In the genomic region with DNA sequence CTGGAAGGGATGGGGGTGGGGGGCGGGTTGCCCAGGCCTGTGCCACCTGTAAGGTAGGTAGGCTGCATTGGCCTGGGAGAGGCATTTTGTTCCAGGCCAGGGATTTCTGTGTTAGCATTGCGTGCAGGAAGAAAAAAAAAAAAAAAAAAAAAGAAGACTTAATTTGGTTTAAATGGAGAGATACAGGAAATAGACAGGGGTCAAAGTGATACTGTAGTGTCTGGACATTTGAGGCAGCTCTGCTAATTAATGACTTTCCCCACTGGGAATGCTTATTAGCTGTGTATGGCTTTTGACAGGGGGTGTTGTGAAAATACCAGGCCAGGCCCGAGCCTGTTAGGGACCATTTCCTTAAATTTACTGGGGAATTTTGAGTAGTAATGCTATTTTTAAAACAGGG, we compare ENCODE assay signal across 9 cellular contexts. TPM values are rescaled to one million over a fixed set of nuclear protein-coding genes. Genes with fewer than 3 reads are reported as not detected.
DNase-seq lines count a peak whose midpoint lies in the region; ATAC-seq, FAIRE-seq and TF ChIP-seq lines count a peak whose summit lies in the region.
"Had no signal": no experiment of that assay in that cellular context is flagged by ENCODE, and none has a peak within 500 bp of the region (broad histone marks: within the 10 kb centered on the region; RNA-seq: fewer than 3 reads in every experiment).

No MANE protein-coding gene starts in this region.

- H2AFZ ChIP-seq in keratinocyte (ENCODE audit: control insufficient read depth, low read length), result no peak overlapping the region

- peaks cover 35% of the 10 kb centered on the region for H3K4me1 Mint-ChIP-seq in activated CD4-positive, alpha-beta T cell treated with anti-CD3 and anti-CD28 coated beads, Interleukin-2, amount 10 ng/mL, durations not matched to agents 24 days and 14 days
- H3K4me1 Mint-ChIP-seq in activated CD8-positive, alpha-beta T cell treated with anti-CD3 and anti-CD28 coated beads, Interleukin-2, amount 10 ng/mL, durations not matched to agents 7 days and 5 days (ENCODE audit: low read depth), result peaks cover 50% of the 10 kb centered on the region

- H3K79me2 ChIP-seq in keratinocyte (ENCODE audit: control insufficient read depth, insufficient read depth, low read length), result peaks cover 54% of the 10 kb centered on the region

- peak overlapping the region; percentile 81 for H3K27ac ChIP-seq in keratinocyte (ENCODE audit: control insufficient read depth, insufficient read depth, low read length)
- peak overlapping the region; percentile 79 to 91 for H3K27ac ChIP-seq in testis

- CTCF ChIA-PET in activated CD8-positive, alpha-beta T cell treated with anti-CD3 and anti-CD28 coated beads, Interleukin-2, amount 10 ng/mL, durations not matched to agents 7 days and 5 days (lab: Charles Lee), result interaction anchor here (1.0 kb wide), 1 partner anchor 24 kb away, joined by 3 read pairs; a partner anchor contains a TSS

- no peak for TF ChIP-seq POLR2A in testis (IDR thresholded peaks at IDR 0.05)

- H3K4me1 ChIP-seq in keratinocyte (ENCODE audit: control insufficient read depth, extremely low read depth, insufficient read depth, low read length) (peaks cover 45% of the 10 kb centered on the region), testis (peaks cover 14% of the 10 kb centered on the region)

- H3K4me3 ChIP-seq in keratinocyte (ENCODE audit: control insufficient read depth in 2 of 3, extremely low read depth in 1 of 3, insufficient read depth in 2 of 3, low read depth in 1 of 3, low read length in 3 of 3), result peak overlapping the region; percentile 64 to 88 (median 84)
- peak overlapping the region; percentile 86 to 99 for H3K4me3 ChIP-seq in testis

- H3K27ac Mint-ChIP-seq in activated CD4-positive, alpha-beta T cell treated with anti-CD3 and anti-CD28 coated beads, Interleukin-2, amount 10 ng/mL, durations not matched to agents 24 days and 14 days, result no peak overlapping the region
- peak overlapping the region; percentile 69 for H3K27ac Mint-ChIP-seq in activated CD8-positive, alpha-beta T cell treated with anti-CD3 and anti-CD28 coated beads, Interleukin-2, amount 10 ng/mL, durations not matched to agents 7 days and 5 days

- no peak for DNase-seq in activated CD4-positive, alpha-beta T cell treated with anti-CD3 and anti-CD28 coated beads, Interleukin-2, amount 10 ng/mL, durations not matched to agents 24 days and 14 days
- DNase-seq in activated CD4-positive, alpha-beta T cell treated with anti-CD3 and anti-CD28 coated beads for 48 hours, result no peak
- DNase-seq in activated CD8-positive, alpha-beta T cell treated with anti-CD3 and anti-CD28 coated beads, Interleukin-2, amount 10 ng/mL, durations not matched to agents 7 days and 5 days, result no peak
- DNase-seq in keratinocyte (ENCODE audit: low read depth, low spot score) (no peak), testis (no peak), NCI-H2107 treated with DMSO at 0.1 percent for 48 hours (lab: John Stamatoyannopoulos, UW; ENCODE audit: unreplicated experiment) (no peak)
- DNase-seq in activated CD4-positive, alpha-beta T cell treated with anti-CD3 and anti-CD28 coated beads for 4 hours, result no peak

- intact Hi-C loops in activated CD4-positive, alpha-beta T cell treated with anti-CD3 and anti-CD28 coated beads, Interleukin-2, amount 10 ng/mL, durations not matched to agents 24 days and 14 days (cut with micrococcal nuclease), result loop anchor here (5.0 kb wide), 1 partner anchor 34 kb away; no protein-coding TSS in a partner anchor
- intact Hi-C loops in testis (cut with DNase I; ENCODE audit: low total_unique reads), result no loop called here

- no peak for FAIRE-seq in keratinocyte (lab: Jason Lieb, UNC)
- FAIRE-seq: G401.6 had no signal

- peak overlapping the region; percentile 81 for H3K4me2 ChIP-seq in keratinocyte (ENCODE audit: control insufficient read depth, extremely low read depth, insufficient read depth, low read depth, low read length)

- POLR2A ChIA-PET in activated CD8-positive, alpha-beta T cell treated with anti-CD3 and anti-CD28 coated beads, Interleukin-2, amount 10 ng/mL, durations not matched to agents 7 days and 5 days (lab: Charles Lee), result interaction anchor here (0.6 to 8.1 kb wide), 3 partner anchors 10 to 24 kb away, joined by 3 to 128 read pairs (median 5); a partner anchor contains a TSS

- H3K9me3 ChIP-seq in keratinocyte (ENCODE audit: control insufficient read depth, low read depth, low read length), result no peaks in the 10 kb centered on the region
- no peaks in the 10 kb centered on the region for H3K9me3 ChIP-seq in testis

- H3K36me3 ChIP-seq in keratinocyte (ENCODE audit: control insufficient read depth in 2 of 2, extremely low read depth in 1 of 2, insufficient read depth in 2 of 2, low read length in 2 of 2) (peaks cover 0 to 3% of the 10 kb centered on the region in 2 experiments), testis (ENCODE audit: low read depth, missing control alignments) (no peaks in the 10 kb centered on the region)

- TF ChIP-seq CTCF in keratinocyte (optimal IDR thresholded peaks at IDR 0.05 in 1 of 3, IDR thresholded peaks at IDR 0.05 in 1 of 3, conservative IDR thresholded peaks at IDR 0.05 in 1 of 3; ENCODE audit: extremely low read depth in 1 of 3, insufficient read depth in 2 of 3, low read length in 3 of 3) (no peak), testis (IDR thresholded peaks at IDR 0.05) (no peak)

- H4K20me1 ChIP-seq in keratinocyte (ENCODE audit: control insufficient read depth, extremely low read depth, insufficient read depth, low read length), result peaks cover 3% of the 10 kb centered on the region

- H3K36me3 Mint-ChIP-seq in activated CD4-positive, alpha-beta T cell treated with anti-CD3 and anti-CD28 coated beads, Interleukin-2, amount 10 ng/mL, durations not matched to agents 24 days and 14 days (ENCODE audit: low read depth), result peaks cover 4% of the 10 kb centered on the region
- H3K36me3 Mint-ChIP-seq in activated CD8-positive, alpha-beta T cell treated with anti-CD3 and anti-CD28 coated beads, Interleukin-2, amount 10 ng/mL, durations not matched to agents 7 days and 5 days (ENCODE audit: low read depth), result peaks cover 12% of the 10 kb centered on the region

- 0% methylated on average over 3 of the region's 3 CpGs for WGBS in testis, 2 donors

- dilution Hi-C loops in keratinocyte (cut with MboI; ENCODE audit: extremely low pct_ligation_motif_present, low sequenced_read_pairs), result no loop called here

- ATAC-seq in activated CD8-positive, alpha-beta T cell treated with anti-CD3 and anti-CD28 coated beads, Interleukin-2, amount 10 ng/mL, durations not matched to agents 7 days and 5 days, result no peak
- no peak for ATAC-seq in GM19035 (IDR thresholded peaks at IDR 0.05; ENCODE audit: unreplicated experiment)

- H3K9me3 Mint-ChIP-seq in activated CD4-positive, alpha-beta T cell treated with anti-CD3 and anti-CD28 coated beads, Interleukin-2, amount 10 ng/mL, durations not matched to agents 24 days and 14 days, result no peaks in the 10 kb centered on the region
- no peaks in the 10 kb centered on the region for H3K9me3 Mint-ChIP-seq in activated CD8-positive, alpha-beta T cell treated with anti-CD3 and anti-CD28 coated beads, Interleukin-2, amount 10 ng/mL, durations not matched to agents 7 days and 5 days (ENCODE audit: insufficient read depth)

- H3K27me3 ChIP-seq in keratinocyte (ENCODE audit: control insufficient read depth, extremely low read depth, insufficient read depth, low read length) (no peaks in the 10 kb centered on the region), testis (no peaks in the 10 kb centered on the region)

- peak overlapping the region; percentile 83 for H3K9ac ChIP-seq in keratinocyte (ENCODE audit: control insufficient read depth, extremely low read depth, insufficient read depth, low read length)

- H3K4me3 Mint-ChIP-seq in activated CD4-positive, alpha-beta T cell treated with anti-CD3 and anti-CD28 coated beads, Interleukin-2, amount 10 ng/mL, durations not matched to agents 24 days and 14 days, result peak overlapping the region; percentile 77
- H3K4me3 Mint-ChIP-seq in activated CD8-positive, alpha-beta T cell treated with anti-CD3 and anti-CD28 coated beads, Interleukin-2, amount 10 ng/mL, durations not matched to agents 7 days and 5 days, result peak overlapping the region; percentile 80

- H3K9me1 ChIP-seq in keratinocyte (ENCODE audit: control insufficient read depth, extremely low read depth, insufficient read depth, low read length), result peaks cover 2% of the 10 kb centered on the region

- peaks cover 13% of the 10 kb centered on the region for H3K27me3 Mint-ChIP-seq in activated CD4-positive, alpha-beta T cell treated with anti-CD3 and anti-CD28 coated beads, Interleukin-2, amount 10 ng/mL, durations not matched to agents 24 days and 14 days
- peaks cover 6% of the 10 kb centered on the region for H3K27me3 Mint-ChIP-seq in activated CD8-positive, alpha-beta T cell treated with anti-CD3 and anti-CD28 coated beads, Interleukin-2, amount 10 ng/mL, durations not matched to agents 7 days and 5 days (ENCODE audit: low read depth)

RNA-seq across cellular contexts. Expression of a gene that starts 0.9 kb away (rescaled TPM):
- total RNA-seq in activated CD4-positive, alpha-beta T cell treated with anti-CD3 and anti-CD28 coated beads, Interleukin-2, amount 10 ng/mL, durations not matched to agents 24 days and 14 days, result 32.7 and 35.2 TPM in 2 replicates
- 10 to 100 TPM; 43.2 to 45.3 TPM for total RNA-seq in activated CD8-positive, alpha-beta T cell treated with anti-CD3 and anti-CD28 coated beads, Interleukin-2, amount 10 ng/mL, durations not matched to agents 7 days and 5 days
- polyA plus RNA-seq in keratinocyte (27.7 to 37.3 TPM (median 28.7 TPM) in 3 replicates), testis (ENCODE audit: insufficient read depth, low read depth, low replicate concordance) (22.4 TPM)
- polyA plus RNA-seq in keratinocyte (2011; ENCODE audit: low read depth), result 107 TPM
- polyA plus RNA-seq in keratinocyte (2011; cell fraction: cytosol; rRNA removed), result 20.5 and 41.7 TPM in 2 replicates
- 25.1 and 27.6 TPM in 2 replicates for polyA plus RNA-seq in keratinocyte (2011; cell fraction: nucleus; rRNA removed)
- 23.8 and 24.2 TPM in 2 replicates for polyA plus RNA-seq in keratinocyte (2012; ENCODE audit: low replicate concordance)
- 9.7 to 56.5 TPM (median 36.9 TPM) in 3 replicates for polyA minus RNA-seq in keratinocyte
- polyA minus RNA-seq in keratinocyte (2011; cell fraction: cytosol; rRNA and poly(A)+ RNA removed), result 28.8 TPM
- 24.4 and 44.0 TPM in 2 replicates for polyA minus RNA-seq in keratinocyte (2011; cell fraction: nucleus; rRNA and poly(A)+ RNA removed)
- total RNA-seq in testis, result 10 to 100 TPM; 46.3 to 47.7 TPM

RNA-seq across cellular contexts. Expression of a gene that starts 24.3 kb away (rescaled TPM):
- 8.0 and 9.3 TPM in 2 replicates for total RNA-seq in activated CD4-positive, alpha-beta T cell treated with anti-CD3 and anti-CD28 coated beads, Interleukin-2, amount 10 ng/mL, durations not matched to agents 24 days and 14 days
- total RNA-seq in activated CD8-positive, alpha-beta T cell treated with anti-CD3 and anti-CD28 coated beads, Interleukin-2, amount 10 ng/mL, durations not matched to agents 7 days and 5 days, result 10 to 100 TPM; 11.7 to 13.7 TPM
- polyA plus RNA-seq in keratinocyte (6.3 to 8.4 TPM (median 7.7 TPM) in 3 replicates), testis (ENCODE audit: insufficient read depth, low read depth, low replicate concordance) (23.1 TPM)
- polyA plus RNA-seq in keratinocyte (2011; ENCODE audit: low read depth), result 3.3 TPM
- polyA plus RNA-seq in keratinocyte (2011; cell fraction: cytosol; rRNA removed), result 3.4 and 5.6 TPM in 2 replicates
- 13.7 TPM in 2 replicates for polyA plus RNA-seq in keratinocyte (2011; cell fraction: nucleus; rRNA removed)
- 4.7 and 6.9 TPM in 2 replicates for polyA plus RNA-seq in keratinocyte (2012; ENCODE audit: low replicate concordance)
- 3.6 to 6.8 TPM (median 6.5 TPM) in 3 replicates for polyA minus RNA-seq in keratinocyte
- 4.2 TPM for polyA minus RNA-seq in keratinocyte (2011; cell fraction: cytosol; rRNA and poly(A)+ RNA removed)
- polyA minus RNA-seq in keratinocyte (2011; cell fraction: nucleus; rRNA and poly(A)+ RNA removed), result 5.3 and 9.8 TPM in 2 replicates
- total RNA-seq in testis, result 10 to 100 TPM; 14.9 to 18.7 TPM
